17 cellular contexts compared by ENCODE assay signal in genomic region chr5:51731641-51732040, GRCh38.
DNase-seq lines count a peak whose midpoint lies in the region; ATAC-seq and TF ChIP-seq lines count a peak whose summit lies in the region.
"Had no signal": no experiment of that assay in that cellular context is flagged by ENCODE, and none has a peak within 500 bp of the region (broad histone marks: within the 10 kb centered on the region; RNA-seq: fewer than 3 reads in every experiment).

No MANE protein-coding gene starts in this region.

- no peak for ATAC-seq in left colon
- ATAC-seq in HG03025 (IDR thresholded peaks at IDR 0.05; ENCODE audit: low FRiP score, unreplicated experiment): no peak

- WGBS in mammary epithelial cell (ENCODE audit: low coverage, missing lambda C conversion rate): 71% methylated on average over 1 of the region's 1 CpG

- no peaks in the 10 kb centered on the region for H3K36me3 Mint-ChIP-seq in MCF 10A (ENCODE audit: insufficient read depth, unreplicated experiment)
- H3K36me3 Mint-ChIP-seq: CD14-positive monocyte had no signal

- no peaks in the 10 kb centered on the region for H3K36me3 ChIP-seq in breast epithelium
- H3K36me3 ChIP-seq in mammary epithelial cell (ENCODE audit: insufficient read depth, low read length): no peaks in the 10 kb centered on the region
- no peaks in the 10 kb centered on the region for H3K36me3 ChIP-seq in H7 (replicated peaks; ENCODE audit: control insufficient read depth, insufficient read depth, low read length)

- no peaks in the 10 kb centered on the region for H3K9me3 ChIP-seq in breast epithelium
- H3K9me3 ChIP-seq in mammary epithelial cell (replicated peaks; ENCODE audit: insufficient read depth, low read length): no peaks in the 10 kb centered on the region
- H3K9me3 ChIP-seq: Caco-2 had no signal

- intact Hi-C loops in MCF 10A (cut with micrococcal nuclease): no loop called here
- intact Hi-C loops in breast epithelium (cut with DNase I; ENCODE audit: low total_unique reads): no loop called here
- intact Hi-C loops in mammary epithelial cell (cut with micrococcal nuclease): no loop called here
- intact Hi-C loops in left colon (cut with DNase I, micrococcal nuclease): no loop called here

- H4K20me1 ChIP-seq in mammary epithelial cell (ENCODE audit: insufficient read depth, low read length): no peaks in the 10 kb centered on the region

- CTCF ChIA-PET in MCF 10A (lab: Yijun Ruan, JAX): interaction anchor here (0.6 kb wide), 2 partner anchors 625 to 724 kb away, joined by 3 read pairs; no protein-coding TSS in a partner anchor
- CTCF ChIA-PET in mammary epithelial cell (lab: Charles Lee; ENCODE audit: low non-redundant PET): interaction anchor here (1.0 kb wide), 1 partner anchor 110 kb away, joined by 8 read pairs; no protein-coding TSS in a partner anchor

- peak overlapping the region; percentile 19 for H3K27ac Mint-ChIP-seq in MCF 10A (ENCODE audit: low read depth, unreplicated experiment)
- H3K27ac Mint-ChIP-seq: CD14-positive monocyte had no signal

- DNase-seq in MCF 10A (ENCODE audit: unreplicated experiment): peak; percentile 2
- no peak for DNase-seq in breast epithelium (ENCODE audit: low spot score in 2 of 2)
- peak; percentile 2 for DNase-seq in mammary epithelial cell
- DNase-seq in foreskin melanocyte: peak; percentile 32
- DNase-seq in H7: no peak
- no peak for DNase-seq in stimulated activated CD8-positive, alpha-beta memory T cell treated with anti-CD3 and anti-CD28 coated beads, Interleukin-4, amount 100 ng/mL, for 48 hours
- DNase-seq in left colon: no peak
- DNase-seq: 8988T, Caco-2, DMS79, GM23248, NCI-H1436 treated with DMSO at 0.1 percent for 48 hours, NCI-H2081, NCI-H2227 treated with DMSO at 0.1 percent for 48 hours, NCI-H526 treated with DMSO at 0.1 percent for 48 hours had no signal

- POLR2A ChIA-PET in MCF 10A (lab: Yijun Ruan, JAX): interaction anchor here (0.7 to 1.6 kb wide), 4 partner anchors 13 to 348 kb away, joined by 3 to 4 read pairs (median 4); partner anchors contain the start of gene ISL1

- no peak overlapping the region for H3K9ac ChIP-seq in mammary epithelial cell (ENCODE audit: insufficient read depth, low read length)
- H3K9ac ChIP-seq: GM23248 had no signal

- H3K27ac ChIP-seq in breast epithelium: no peak overlapping the region
- no peak overlapping the region for H3K27ac ChIP-seq in mammary epithelial cell (ENCODE audit: insufficient read depth, low read depth, low read length)
- H3K27ac ChIP-seq: GM23248 had no signal

- no peak overlapping the region for H3K4me3 Mint-ChIP-seq in MCF 10A (ENCODE audit: unreplicated experiment)
- H3K4me3 Mint-ChIP-seq: CD14-positive monocyte had no signal

- BruUV-seq in MCF 10A (replicated peaks; lab: Mats Ljungman, UMichigan) (no TSS peak), mammary epithelial cell (replicated peaks; lab: Mats Ljungman, UMichigan) (no TSS peak)

- dilution Hi-C loops in mammary epithelial cell (cut with HindIII; ENCODE audit: low sequenced_read_pairs): no loop called here

- no peak overlapping the region for H2AFZ ChIP-seq in mammary epithelial cell (ENCODE audit: low read depth, low read length)
- H2AFZ ChIP-seq: GM23248 had no signal

- no peaks in the 10 kb centered on the region for H3K27me3 Mint-ChIP-seq in MCF 10A (ENCODE audit: insufficient read depth, unreplicated experiment)

- H3K4me1 ChIP-seq in breast epithelium (no peaks in the 10 kb centered on the region), mammary epithelial cell (ENCODE audit: insufficient read depth, low read length) (no peaks in the 10 kb centered on the region)
- H3K4me1 ChIP-seq: Caco-2 had no signal

- H3K4me1 Mint-ChIP-seq in MCF 10A (ENCODE audit: insufficient read depth, unreplicated experiment): peaks cover 9% of the 10 kb centered on the region
- H3K4me1 Mint-ChIP-seq: CD14-positive monocyte had no signal

- no peaks in the 10 kb centered on the region for H3K79me2 ChIP-seq in mammary epithelial cell (ENCODE audit: insufficient read depth, low read length)

- TF ChIP-seq POLR2A in breast epithelium (IDR thresholded peaks at IDR 0.05): no peak

- H3K4me2 ChIP-seq in mammary epithelial cell (ENCODE audit: insufficient read depth, low read depth, low read length): no peak overlapping the region

- TF ChIP-seq CTCF in MCF 10A (IDR thresholded peaks at IDR 0.05; ENCODE audit: unreplicated experiment): no peak
- TF ChIP-seq CTCF in breast epithelium (IDR thresholded peaks at IDR 0.05): no peak
- no peak for TF ChIP-seq CTCF in mammary epithelial cell (conservative IDR thresholded peaks at IDR 0.05 in 1 of 2, IDR thresholded peaks at IDR 0.05 in 1 of 2; ENCODE audit: extremely low read depth in 1 of 2, insufficient read depth in 1 of 2, low read depth in 1 of 2, low read length in 2 of 2)

- H3K27me3 ChIP-seq in breast epithelium (no peaks in the 10 kb centered on the region), mammary epithelial cell (ENCODE audit: insufficient read depth, low read length) (no peaks in the 10 kb centered on the region), H7 (ENCODE audit: control insufficient read depth, insufficient read depth, low read length) (no peaks in the 10 kb centered on the region; the same call in 1 of the 2 replicates)

- in situ Hi-C loops in mammary epithelial cell (cut with MboI; ENCODE audit: low sequenced_read_pairs in 2 of 2): no loop called here

- H3K4me3 ChIP-seq in breast epithelium: no peak overlapping the region
- no peak overlapping the region for H3K4me3 ChIP-seq in mammary epithelial cell (replicated peaks in 1 of 3; ENCODE audit: insufficient read depth in 1 of 3, low read depth in 2 of 3, low read length in 3 of 3)
- H3K4me3 ChIP-seq in H7 (ENCODE audit: insufficient read depth, low read depth, low read length): no peak overlapping the region
- H3K4me3 ChIP-seq: GM23248 had no signal

- H3K9me3 Mint-ChIP-seq in MCF 10A (ENCODE audit: unreplicated experiment): no peaks in the 10 kb centered on the region

Comparison
In these comparisons a context has a peak if more than half of its experiments do, and no peak if none do; other contexts are left out.
1. DNase-seq: peak in MCF 10A (single experiment), mammary epithelial cell (single experiment) and foreskin melanocyte (single experiment); none in breast epithelium (0 of 2), H7 (single experiment), stimulated activated CD8-positive, alpha-beta memory T cell treated with anti-CD3 and anti-CD28 coated beads, Interleukin-4, amount 100 ng/mL, for 48 hours (single experiment) and left colon (0 of 2).